Comparison of ENCODE assay signal across 8 cellular contexts in the genomic region with DNA sequence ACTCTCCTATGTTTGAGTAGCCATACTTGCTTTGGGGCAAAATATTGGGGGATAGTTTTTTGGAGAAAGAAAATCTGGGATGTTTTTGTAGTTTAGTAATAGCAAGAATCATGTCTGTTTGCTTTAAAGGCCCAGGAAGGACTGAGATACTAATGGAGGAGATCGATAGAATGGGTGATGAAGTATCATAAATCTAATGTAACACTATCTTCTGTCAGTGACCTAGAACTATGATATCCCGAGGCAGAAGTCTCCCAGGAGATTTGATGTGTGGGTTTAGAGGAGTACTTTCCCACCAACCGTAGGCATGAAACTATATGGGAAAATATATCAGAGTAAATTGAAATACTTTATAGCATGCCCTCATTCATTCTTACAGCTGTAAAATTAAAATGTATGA. TPM values are rescaled to one million over a fixed set of nuclear protein-coding genes. Genes with fewer than 3 reads are reported as not detected.
DNase-seq lines count a peak whose midpoint lies in the region; ATAC-seq and TF ChIP-seq lines count a peak whose summit lies in the region.

No MANE protein-coding gene starts in this region.

- no peak for TF ChIP-seq CTCF in body of pancreas (IDR thresholded peaks at IDR 0.05)

- no peaks in the 10 kb centered on the region for H3K9me3 ChIP-seq in body of pancreas
- no peaks in the 10 kb centered on the region for H3K9me3 ChIP-seq in mucosa of stomach (ENCODE audit: control insufficient read depth, low read length)

- peak overlapping the region; percentile 18 to 93 (median 82) for H3K27ac ChIP-seq in body of pancreas

- intact Hi-C loops in body of pancreas (cut with DNase I) = no loop called here

- no peaks in the 10 kb centered on the region for H3K36me3 ChIP-seq in body of pancreas (replicated peaks in 1 of 2; ENCODE audit: insufficient read depth in 1 of 2, low read depth in 2 of 2)
- H3K36me3 ChIP-seq in mucosa of stomach (ENCODE audit: control insufficient read depth, insufficient read depth, low read length) = no peaks in the 10 kb centered on the region

- DNase-seq in stimulated activated naive CD8-positive, alpha-beta T cell treated with anti-CD3 and anti-CD28 coated beads, Interleukin-15, Interleukin-2, amounts not matched to agents 100 U/mL and 50 U/mL, for 24 hours = no peak
- no peak for DNase-seq in body of pancreas

- peak overlapping the region; percentile 96 for H3K9ac ChIP-seq in mucosa of stomach (ENCODE audit: low read length)

- H3K9me3 Mint-ChIP-seq in stimulated activated naive CD8-positive, alpha-beta T cell treated with anti-CD3 and anti-CD28 coated beads, Interleukin-15, Interleukin-2, amounts not matched to agents 100 ng/mL and 50 ng/mL, for 24 hours = no peaks in the 10 kb centered on the region

- 6 to 16% methylated on average over 3 of the region's 3 CpGs for WGBS in body of pancreas, 2 donors

- no peak for ATAC-seq in stimulated activated naive CD8-positive, alpha-beta T cell treated with anti-CD3 and anti-CD28 coated beads, Interleukin-15, Interleukin-2, amounts not matched to agents 100 U/mL and 50 U/mL, for 24 hours
- ATAC-seq in body of pancreas = no peak
- no peak for ATAC-seq in GM18498 (IDR thresholded peaks at IDR 0.05; ENCODE audit: unreplicated experiment)
- no peak for ATAC-seq in HG03521 (IDR thresholded peaks at IDR 0.05; ENCODE audit: unreplicated experiment)
- ATAC-seq in GM21619 (IDR thresholded peaks at IDR 0.05; ENCODE audit: unreplicated experiment) = no peak
- no peak for ATAC-seq in HG02973 (IDR thresholded peaks at IDR 0.05; ENCODE audit: unreplicated experiment)

- H3K4me3 ChIP-seq in body of pancreas (no peak overlapping the region), mucosa of stomach (ENCODE audit: low read length) (peak overlapping the region; percentile 91)

- no peak for TF ChIP-seq POLR2A in body of pancreas (IDR thresholded peaks at IDR 0.05)

- peaks cover 35% of the 10 kb centered on the region for H3K36me3 Mint-ChIP-seq in stimulated activated naive CD8-positive, alpha-beta T cell treated with anti-CD3 and anti-CD28 coated beads, Interleukin-15, Interleukin-2, amounts not matched to agents 100 ng/mL and 50 ng/mL, for 24 hours (ENCODE audit: low read depth)

- H3K27me3 Mint-ChIP-seq in stimulated activated naive CD8-positive, alpha-beta T cell treated with anti-CD3 and anti-CD28 coated beads, Interleukin-15, Interleukin-2, amounts not matched to agents 100 ng/mL and 50 ng/mL, for 24 hours = no peaks in the 10 kb centered on the region

- peaks cover 86% of the 10 kb centered on the region for H3K4me1 Mint-ChIP-seq in stimulated activated naive CD8-positive, alpha-beta T cell treated with anti-CD3 and anti-CD28 coated beads, Interleukin-15, Interleukin-2, amounts not matched to agents 100 ng/mL and 50 ng/mL, for 24 hours (ENCODE audit: low read depth)

- H3K27me3 ChIP-seq in body of pancreas (no peaks in the 10 kb centered on the region), mucosa of stomach (ENCODE audit: control insufficient read depth, insufficient read depth, low read length) (no peaks in the 10 kb centered on the region)

- peak overlapping the region; percentile 86 for H3K4me3 Mint-ChIP-seq in stimulated activated naive CD8-positive, alpha-beta T cell treated with anti-CD3 and anti-CD28 coated beads, Interleukin-15, Interleukin-2, amounts not matched to agents 100 ng/mL and 50 ng/mL, for 24 hours

- H3K27ac Mint-ChIP-seq in stimulated activated naive CD8-positive, alpha-beta T cell treated with anti-CD3 and anti-CD28 coated beads, Interleukin-15, Interleukin-2, amounts not matched to agents 100 ng/mL and 50 ng/mL, for 24 hours = peak overlapping the region; percentile 89

- H3K4me1 ChIP-seq in body of pancreas = peaks cover 37% of the 10 kb centered on the region
- peaks cover 23% of the 10 kb centered on the region for H3K4me1 ChIP-seq in mucosa of stomach (ENCODE audit: control insufficient read depth, insufficient read depth, low read length)

RNA-seq across cellular contexts. Expression of gene NFKBIZ, which starts 21.0 kb away (rescaled TPM):
- total RNA-seq in body of pancreas = 10 to 100 TPM; 30.1 to 92.3 TPM

RNA-seq across cellular contexts. Expression of gene NXPE3, which starts 49.3 kb away (rescaled TPM):
- 1 to 10 TPM; 3.1 to 4.6 TPM for total RNA-seq in body of pancreas
